Comparison of ENCODE assay signal across 9 cellular contexts in the genomic region with DNA sequence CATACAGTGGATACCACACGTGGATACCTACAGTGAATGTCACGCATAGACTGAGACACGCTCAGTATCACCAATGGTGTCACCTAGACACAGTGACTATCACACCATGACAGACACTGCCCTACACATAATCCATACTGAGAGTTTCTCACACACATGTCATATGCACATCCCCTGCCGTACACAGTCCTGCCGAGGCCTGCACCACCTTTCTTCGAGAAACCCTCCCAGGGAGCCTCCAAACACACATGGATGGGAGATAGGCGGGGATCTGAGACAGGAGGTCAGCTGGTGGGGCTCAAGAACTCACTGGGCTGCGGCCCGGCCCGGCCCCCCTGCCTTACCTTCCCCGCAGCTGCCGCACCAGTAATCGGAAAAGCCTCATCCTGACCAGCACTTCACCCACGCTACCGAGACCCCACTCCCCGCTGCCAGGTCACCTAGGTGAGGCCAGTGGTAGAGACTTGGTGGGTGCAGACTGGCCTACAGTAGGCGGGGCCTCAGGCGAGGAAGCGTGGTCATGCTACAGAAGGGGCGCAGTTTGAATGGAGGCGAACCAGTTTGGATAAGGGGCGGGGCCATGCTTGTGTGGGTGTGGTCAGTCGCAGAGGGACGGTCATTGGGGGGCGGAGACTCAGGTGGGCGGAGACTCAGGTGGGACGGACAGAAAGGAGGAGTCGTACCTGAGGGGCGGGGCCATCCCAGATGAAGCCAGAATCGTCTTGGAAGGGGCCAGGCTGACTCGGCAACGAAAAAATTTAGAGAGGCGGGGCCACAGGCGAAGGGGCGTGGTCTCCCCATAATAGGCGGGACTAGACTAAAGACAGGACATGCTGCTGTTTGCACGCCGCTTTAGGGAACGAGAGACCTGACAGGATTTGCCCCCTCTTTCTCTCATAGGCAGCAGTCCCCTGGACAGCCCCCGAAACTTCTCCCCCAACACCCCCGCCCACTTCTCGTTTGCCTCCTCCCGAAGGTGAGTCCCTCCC.
DNase-seq lines count a peak whose midpoint lies in the region; ATAC-seq and TF ChIP-seq lines count a peak whose summit lies in the region.
"Had no signal": no experiment of that assay in that cellular context is flagged by ENCODE, and none has a peak within 500 bp of the region (broad histone marks: within the 10 kb centered on the region; RNA-seq: fewer than 3 reads in every experiment).

No MANE protein-coding gene starts in this region.

- no peak for ATAC-seq in GM21737 (IDR thresholded peaks at IDR 0.05; ENCODE audit: unreplicated experiment)
- ATAC-seq in GM18498 (IDR thresholded peaks at IDR 0.05; ENCODE audit: unreplicated experiment): no peak

- no peak for TF ChIP-seq CTCF in foreskin fibroblast (IDR thresholded peaks at IDR 0.05; ENCODE audit: low read depth, low read length)
- no peak for TF ChIP-seq CTCF in parathyroid adenoma (IDR thresholded peaks at IDR 0.05)

- H3K36me3 Mint-ChIP-seq in activated T-cell treated with anti-CD3 and anti-CD28 coated beads, Interleukin-2, amount 50 U/mL, for 24 hours (ENCODE audit: low read depth): no peaks in the 10 kb centered on the region

- peaks cover 37% of the 10 kb centered on the region for H3K4me1 Mint-ChIP-seq in activated T-cell treated with anti-CD3 and anti-CD28 coated beads, Interleukin-2, amount 50 U/mL, for 24 hours (ENCODE audit: low read depth)

- peak overlapping the region; percentile 17 for H3K4me3 Mint-ChIP-seq in activated T-cell treated with anti-CD3 and anti-CD28 coated beads, Interleukin-2, amount 50 U/mL, for 24 hours

- H3K36me3 ChIP-seq in parathyroid adenoma (ENCODE audit: control insufficient read depth, insufficient read depth, low read length): no peaks in the 10 kb centered on the region

- peak overlapping the region; percentile 66 for H2AFZ ChIP-seq in parathyroid adenoma

- no peak overlapping the region for H3K27ac ChIP-seq in parathyroid adenoma
- H3K27ac ChIP-seq: A549 had no signal

- H3K27me3 Mint-ChIP-seq in activated T-cell treated with anti-CD3 and anti-CD28 coated beads, Interleukin-2, amount 50 U/mL, for 24 hours: peaks cover 88% of the 10 kb centered on the region

- H3K27ac Mint-ChIP-seq in activated T-cell treated with anti-CD3 and anti-CD28 coated beads, Interleukin-2, amount 50 U/mL, for 24 hours: no peak overlapping the region

- peaks cover 9% of the 10 kb centered on the region for H3K79me2 ChIP-seq in parathyroid adenoma

- H3K9me3 Mint-ChIP-seq in activated T-cell treated with anti-CD3 and anti-CD28 coated beads, Interleukin-2, amount 50 U/mL, for 24 hours: no peaks in the 10 kb centered on the region

- no peaks in the 10 kb centered on the region for H3K9me3 ChIP-seq in parathyroid adenoma (ENCODE audit: control insufficient read depth, low read length)
- H3K9me3 ChIP-seq: A549 had no signal

- H3K4me3 ChIP-seq in foreskin fibroblast (ENCODE audit: low read depth in 1 of 2, low read length in 2 of 2) (peak overlapping the region; percentile 26 to 33), parathyroid adenoma (ENCODE audit: low read depth, low read length) (peak overlapping the region; percentile 33)
- H3K4me3 ChIP-seq: A549 had no signal

- no peak overlapping the region for H3K9ac ChIP-seq in parathyroid adenoma

- H3K4me2 ChIP-seq in parathyroid adenoma (ENCODE audit: low read length): peak overlapping the region; percentile 68
- H3K4me2 ChIP-seq: A549 had no signal

- no peaks in the 10 kb centered on the region for H3K27me3 ChIP-seq in parathyroid adenoma (ENCODE audit: control insufficient read depth, insufficient read depth, low read length)

- DNase-seq in DMS53 (lab: John Stamatoyannopoulos, UW): peak; percentile 53
- no peak for DNase-seq in DMS53 treated with DMSO at 0.1 percent for 48 hours (lab: John Stamatoyannopoulos, UW; ENCODE audit: unreplicated experiment)
- DNase-seq in NCI-H1048 (lab: John Stamatoyannopoulos, UW): peak; percentile 89
- DNase-seq in activated T-cell treated with anti-CD3 and anti-CD28 coated beads, Interleukin-2, amount 50 U/mL, for 24 hours: peak; percentile 61
- peak; percentile 56 to 83 for DNase-seq in foreskin fibroblast

- H3K4me1 ChIP-seq in parathyroid adenoma: peaks cover 10% of the 10 kb centered on the region
